Comparison of ENCODE assay signal across 8 cellular contexts in genomic region chr11:66408488-66409214, GRCh38. TPM values are rescaled to one million over a fixed set of nuclear protein-coding genes. Genes with fewer than 3 reads are reported as not detected.
DNase-seq lines count a peak whose midpoint lies in the region; ATAC-seq and TF ChIP-seq lines count a peak whose summit lies in the region.

No MANE protein-coding gene starts in this region.

- H3K4me3 Mint-ChIP-seq in chondrocyte (ENCODE audit: unreplicated experiment), result peak overlapping the region; percentile 71

- TF ChIP-seq CTCF in chondrocyte (IDR thresholded peaks at IDR 0.05), result peak; percentile 100

- H3K27ac Mint-ChIP-seq in chondrocyte (ENCODE audit: unreplicated experiment), result no peak overlapping the region

- peaks cover 31% of the 10 kb centered on the region for H3K4me1 Mint-ChIP-seq in chondrocyte (ENCODE audit: low read depth)

- no peaks in the 10 kb centered on the region for H3K36me3 Mint-ChIP-seq in chondrocyte (ENCODE audit: low read depth)

- peaks cover 29% of the 10 kb centered on the region for H3K27me3 Mint-ChIP-seq in chondrocyte (ENCODE audit: low read depth)

- DNase-seq in EH (ENCODE audit: low read depth) (peak; percentile 97), NCI-H510A treated with DMSO at 0.1 percent for 48 hours (lab: John Stamatoyannopoulos, UW) (peak; percentile 93), chondrocyte (ENCODE audit: low spot score) (peak; percentile 93), kidney glomerular epithelial cell (lab: John Stamatoyannopoulos, UW) (peak; percentile 74)
- DNase-seq in activated CD4-positive, alpha-beta T cell treated with anti-CD3 and anti-CD28 coated beads for 24 hours (ENCODE audit: low read depth in 2 of 2), result peak; percentile 93 to 95
- peak; percentile 78 to 96 for DNase-seq in stimulated activated CD4-positive, alpha-beta T cell treated with anti-CD3 and anti-CD28 coated beads, Interleukin-1b, Interleukin-23, amount 100 ng/mL, for 1 hour (ENCODE audit: low read depth in 2 of 2)

- H3K9me3 Mint-ChIP-seq in chondrocyte (ENCODE audit: low read depth), result no peaks in the 10 kb centered on the region

- peak; percentile 70 for ATAC-seq in HG03175 (IDR thresholded peaks at IDR 0.05; ENCODE audit: unreplicated experiment)
- no peak for ATAC-seq in GM18873 (IDR thresholded peaks at IDR 0.05; ENCODE audit: low FRiP score, unreplicated experiment)

RNA-seq across cellular contexts. Expression of gene NPAS4, which starts 12.2 kb away (rescaled TPM):
- 0.60 to 1.7 TPM (median 1.2 TPM) in 3 replicates for total RNA-seq in chondrocyte

RNA-seq across cellular contexts. Expression of gene MRPL11, which starts 30.0 kb away (rescaled TPM):
- total RNA-seq in chondrocyte, result 30.9 to 45.6 TPM (median 35.9 TPM) in 3 replicates

RNA-seq across cellular contexts. Expression of gene SLC29A2, which starts 37.1 kb away (rescaled TPM):
- total RNA-seq in chondrocyte, result 2.6 to 8.9 TPM (median 7.9 TPM) in 3 replicates

RNA-seq across cellular contexts. Expression of gene PELI3, which starts 58.1 kb away (rescaled TPM):
- total RNA-seq in chondrocyte, result 9.1 to 10.5 TPM (median 10.0 TPM) in 3 replicates
